21 cellular contexts compared by ENCODE assay signal in the genomic region with DNA sequence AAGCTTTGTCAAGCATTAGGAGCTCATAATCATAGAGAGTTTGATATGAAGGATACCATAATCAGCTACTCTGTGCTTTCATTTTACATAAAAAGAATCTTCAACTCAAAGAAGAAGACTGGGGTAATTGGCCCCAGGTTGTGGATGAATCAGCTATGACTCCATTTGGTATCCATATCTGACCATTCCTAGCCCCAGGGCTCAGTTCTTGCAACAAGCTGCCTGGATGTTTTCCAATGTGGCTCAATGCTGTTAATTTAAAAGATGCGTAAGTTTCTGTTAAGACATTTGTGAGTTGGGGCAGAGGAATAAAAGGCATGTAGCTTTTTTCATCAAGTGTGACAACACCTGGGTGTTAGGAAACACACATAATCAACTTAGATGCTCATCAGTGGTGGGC.
DNase-seq lines count a peak whose midpoint lies in the region; ATAC-seq and TF ChIP-seq lines count a peak whose summit lies in the region.
"Had no signal": no experiment of that assay in that cellular context is flagged by ENCODE, and none has a peak within 500 bp of the region (broad histone marks: within the 10 kb centered on the region; RNA-seq: fewer than 3 reads in every experiment).

No MANE protein-coding gene starts in this region.

- no peak for TF ChIP-seq CTCF in AG10803 (conservative IDR thresholded peaks at IDR 0.05; ENCODE audit: low read length)
- TF ChIP-seq CTCF in astrocyte of the cerebellum (IDR thresholded peaks at IDR 0.05; ENCODE audit: low read depth, low read length, missing control alignments), result no peak
- TF ChIP-seq CTCF in foreskin fibroblast (IDR thresholded peaks at IDR 0.05; ENCODE audit: low read depth, low read length), result no peak

- ATAC-seq in left colon, result no peak
- ATAC-seq: activated T-helper 17 cell treated with anti-CD3 and anti-CD28 coated beads, Interleukin-2, amount 50 U/mL, for 72 hours; PC-3; stimulated activated memory B cell treated with anti-CD40 and anti-IgM and Interleukin-4, amounts not matched to agents 10 μg/mL and 1 μg/mL and 100 μg/mL, for 72 hours had no signal

- intact Hi-C loops in left colon (cut with DNase I, micrococcal nuclease), result no loop called here
- intact Hi-C loops in activated T-helper 1 cell treated with anti-CD3 and anti-CD28 coated beads, Interleukin-12 subunit alpha, Interleukin-12 subunit beta, Interleukin-2, Interleukin-4 antibody, amounts not matched to agents 30 ng/mL and 10 ng/mL and 1 ng/mL, durations not matched to agents 14 hours and 24 hours and 36 hours (cut with micrococcal nuclease), result no loop called here

- in situ Hi-C loops in astrocyte of the cerebellum (cut with HindIII; ENCODE audit: low sequenced_read_pairs), result no loop called here

- no peak overlapping the region for H3K27ac Mint-ChIP-seq in activated T-helper 1 cell treated with anti-CD3 and anti-CD28 coated beads, Interleukin-12 subunit alpha, Interleukin-12 subunit beta, Interleukin-2, Interleukin-4 antibody, amounts not matched to agents 30 ng/mL and 10 ng/mL and 1 ng/mL, durations not matched to agents 14 hours and 24 hours and 36 hours
- H3K27ac Mint-ChIP-seq: activated naive CD8-positive, alpha-beta T cell treated with anti-CD3 and anti-CD28 coated beads, Interleukin-2, amount 10 ng/mL, durations not matched to agents 7 days and 5 days; activated T-helper 17 cell treated with anti-CD3 and anti-CD28 coated beads, Interleukin-2, amount 50 U/mL, for 72 hours; CD8-positive, alpha-beta memory T cell; stimulated activated memory B cell treated with anti-CD40 and anti-IgM and Interleukin-4, amounts not matched to agents 10 μg/mL and 1 μg/mL and 100 μg/mL, for 72 hours had no signal

- H3K36me3 Mint-ChIP-seq in activated T-helper 1 cell treated with anti-CD3 and anti-CD28 coated beads, Interleukin-12 subunit alpha, Interleukin-12 subunit beta, Interleukin-2, Interleukin-4 antibody, amounts not matched to agents 30 ng/mL and 10 ng/mL and 1 ng/mL, durations not matched to agents 14 hours and 24 hours and 36 hours (ENCODE audit: low read depth), result no peaks in the 10 kb centered on the region
- H3K36me3 Mint-ChIP-seq: activated naive CD8-positive, alpha-beta T cell treated with anti-CD3 and anti-CD28 coated beads, Interleukin-2, amount 10 ng/mL, durations not matched to agents 7 days and 5 days; CD8-positive, alpha-beta memory T cell; stimulated activated memory B cell treated with anti-CD40 and anti-IgM and Interleukin-4, amounts not matched to agents 10 μg/mL and 1 μg/mL and 100 μg/mL, for 72 hours had no signal

- H3K4me3 ChIP-seq in AG10803 (ENCODE audit: low read length) (no peak overlapping the region), astrocyte of the cerebellum (ENCODE audit: low read depth, low read length) (no peak overlapping the region), foreskin fibroblast (ENCODE audit: low read depth in 1 of 2, low read length in 2 of 2) (no peak overlapping the region)
- H3K4me3 ChIP-seq: thyroid gland had no signal

- H3K27me3 Mint-ChIP-seq in activated T-helper 1 cell treated with anti-CD3 and anti-CD28 coated beads, Interleukin-12 subunit alpha, Interleukin-12 subunit beta, Interleukin-2, Interleukin-4 antibody, amounts not matched to agents 30 ng/mL and 10 ng/mL and 1 ng/mL, durations not matched to agents 14 hours and 24 hours and 36 hours (ENCODE audit: insufficient read depth), result no peaks in the 10 kb centered on the region
- H3K27me3 Mint-ChIP-seq: activated naive CD8-positive, alpha-beta T cell treated with anti-CD3 and anti-CD28 coated beads, Interleukin-2, amount 10 ng/mL, durations not matched to agents 7 days and 5 days; activated T-helper 17 cell treated with anti-CD3 and anti-CD28 coated beads, Interleukin-2, amount 50 U/mL, for 72 hours; stimulated activated memory B cell treated with anti-CD40 and anti-IgM and Interleukin-4, amounts not matched to agents 10 μg/mL and 1 μg/mL and 100 μg/mL, for 72 hours had no signal

- DNase-seq in AG10803 (ENCODE audit: low read depth), result peak; percentile 88
- peak; percentile 41 for DNase-seq in HT1080 (ENCODE audit: low read depth)
- DNase-seq in astrocyte of the cerebellum (ENCODE audit: low read depth), result peak; percentile 38
- DNase-seq in foreskin fibroblast, result peak; percentile 79 to 98
- DNase-seq in left colon, result no peak
- DNase-seq in activated T-helper 1 cell treated with anti-CD3 and anti-CD28 coated beads, Interleukin-12 subunit alpha, Interleukin-12 subunit beta, Interleukin-2, Interleukin-4 antibody, amounts not matched to agents 30 ng/mL and 10 ng/mL and 1 ng/mL, durations not matched to agents 14 hours and 24 hours and 36 hours (ENCODE audit: low spot score), result no peak
- DNase-seq in SHP77 treated with DMSO at 0.1 percent for 48 hours (lab: John Stamatoyannopoulos, UW), result no peak
- no peak for DNase-seq in MV-4-11 (lab: John Stamatoyannopoulos, UW)
- DNase-seq: activated CD4-positive, alpha-beta T cell treated with anti-CD3 and anti-CD28 coated beads for 1 hour; activated naive CD8-positive, alpha-beta T cell treated with anti-CD3 and anti-CD28 coated beads, Interleukin-2, amount 10 ng/mL, durations not matched to agents 7 days and 5 days; CD8-positive, alpha-beta memory T cell; central memory CD4-positive, alpha-beta T cell; DMS79 treated with DMSO at 0.1 percent for 48 hours; effector CD4-positive, alpha-beta T cell; NCI-H1436; NCI-H2171 treated with DMSO at 0.1 percent for 48 hours; NCI-H774; PC-3; thyroid gland had no signal

- H3K4me1 Mint-ChIP-seq in activated T-helper 1 cell treated with anti-CD3 and anti-CD28 coated beads, Interleukin-12 subunit alpha, Interleukin-12 subunit beta, Interleukin-2, Interleukin-4 antibody, amounts not matched to agents 30 ng/mL and 10 ng/mL and 1 ng/mL, durations not matched to agents 14 hours and 24 hours and 36 hours (ENCODE audit: low read depth), result no peaks in the 10 kb centered on the region
- H3K4me1 Mint-ChIP-seq: activated naive CD8-positive, alpha-beta T cell treated with anti-CD3 and anti-CD28 coated beads, Interleukin-2, amount 10 ng/mL, durations not matched to agents 7 days and 5 days; activated T-helper 17 cell treated with anti-CD3 and anti-CD28 coated beads, Interleukin-2, amount 50 U/mL, for 72 hours; CD8-positive, alpha-beta memory T cell; stimulated activated memory B cell treated with anti-CD40 and anti-IgM and Interleukin-4, amounts not matched to agents 10 μg/mL and 1 μg/mL and 100 μg/mL, for 72 hours had no signal

- no peaks in the 10 kb centered on the region for H3K9me3 Mint-ChIP-seq in activated T-helper 1 cell treated with anti-CD3 and anti-CD28 coated beads, Interleukin-12 subunit alpha, Interleukin-12 subunit beta, Interleukin-2, Interleukin-4 antibody, amounts not matched to agents 30 ng/mL and 10 ng/mL and 1 ng/mL, durations not matched to agents 14 hours and 24 hours and 36 hours
- H3K9me3 Mint-ChIP-seq: activated naive CD8-positive, alpha-beta T cell treated with anti-CD3 and anti-CD28 coated beads, Interleukin-2, amount 10 ng/mL, durations not matched to agents 7 days and 5 days; activated T-helper 17 cell treated with anti-CD3 and anti-CD28 coated beads, Interleukin-2, amount 50 U/mL, for 72 hours; stimulated activated memory B cell treated with anti-CD40 and anti-IgM and Interleukin-4, amounts not matched to agents 10 μg/mL and 1 μg/mL and 100 μg/mL, for 72 hours had no signal

- no peak overlapping the region for H3K4me3 Mint-ChIP-seq in activated T-helper 1 cell treated with anti-CD3 and anti-CD28 coated beads, Interleukin-12 subunit alpha, Interleukin-12 subunit beta, Interleukin-2, Interleukin-4 antibody, amounts not matched to agents 30 ng/mL and 10 ng/mL and 1 ng/mL, durations not matched to agents 14 hours and 24 hours and 36 hours
- H3K4me3 Mint-ChIP-seq: activated naive CD8-positive, alpha-beta T cell treated with anti-CD3 and anti-CD28 coated beads, Interleukin-2, amount 10 ng/mL, durations not matched to agents 7 days and 5 days; activated T-helper 17 cell treated with anti-CD3 and anti-CD28 coated beads, Interleukin-2, amount 50 U/mL, for 72 hours; CD8-positive, alpha-beta memory T cell; stimulated activated memory B cell treated with anti-CD40 and anti-IgM and Interleukin-4, amounts not matched to agents 10 μg/mL and 1 μg/mL and 100 μg/mL, for 72 hours had no signal

Comparison
In these comparisons a context has a peak if more than half of its experiments do, and no peak if none do; other contexts are left out.
1. DNase-seq: peak in AG10803 (single experiment), HT1080 (single experiment), astrocyte of the cerebellum (single experiment) and foreskin fibroblast (2 of 2); none in left colon (0 of 2), activated T-helper 1 cell treated with anti-CD3 and anti-CD28 coated beads, Interleukin-12 subunit alpha, Interleukin-12 subunit beta, Interleukin-2, Interleukin-4 antibody, amounts not matched to agents 30 ng/mL and 10 ng/mL and 1 ng/mL, durations not matched to agents 14 hours and 24 hours and 36 hours (single experiment), SHP77 treated with DMSO at 0.1 percent for 48 hours (single experiment) and MV-4-11 (single experiment).